In the genomic region with DNA sequence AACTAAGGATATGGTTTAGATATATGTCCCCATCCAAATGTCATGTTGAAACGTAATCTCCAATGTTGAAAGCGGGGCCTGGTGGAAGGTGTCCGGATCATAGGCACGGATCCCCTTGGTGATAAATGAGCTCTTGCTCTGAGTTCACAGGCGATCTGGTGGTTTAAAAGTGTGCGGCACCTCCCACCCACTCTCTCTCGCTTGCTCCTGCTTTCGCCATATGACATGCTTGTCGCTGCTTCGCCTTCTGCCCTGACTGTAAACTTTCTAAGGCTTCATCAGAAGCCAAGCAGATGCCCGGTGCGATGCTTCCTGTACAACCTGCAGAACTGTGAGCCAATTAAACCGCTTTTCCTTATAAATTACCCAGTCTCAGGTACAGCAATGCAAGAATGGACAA, we compare ENCODE assay signal across 20 cellular contexts.
DNase-seq lines count a peak whose midpoint lies in the region; ATAC-seq lines count a peak whose summit lies in the region.
"Had no signal": no experiment of that assay in that cellular context is flagged by ENCODE, and none has a peak within 500 bp of the region (broad histone marks: within the 10 kb centered on the region; RNA-seq: fewer than 3 reads in every experiment).

No MANE protein-coding gene starts in this region.

- ATAC-seq in activated CD4-positive, alpha-beta T cell treated with anti-CD3 and anti-CD28 coated beads for 36 hours: no peak
- no peak for ATAC-seq in HG03045 (IDR thresholded peaks at IDR 0.05; ENCODE audit: unreplicated experiment)

- no peaks in the 10 kb centered on the region for H3K9me3 Mint-ChIP-seq in activated CD4-positive, alpha-beta T cell treated with anti-CD3 and anti-CD28 coated beads for 36 hours (ENCODE audit: low read depth)
- no peaks in the 10 kb centered on the region for H3K9me3 Mint-ChIP-seq in stimulated activated naive CD8-positive, alpha-beta T cell treated with anti-CD3 and anti-CD28 coated beads, Interleukin-15, Interleukin-2, amounts not matched to agents 100 ng/mL and 50 ng/mL, for 24 hours
- H3K9me3 Mint-ChIP-seq: HFFc6 had no signal

- peak; percentile 59 for DNase-seq in activated CD4-positive, alpha-beta T cell treated with anti-CD3 and anti-CD28 coated beads for 36 hours
- no peak for DNase-seq in activated CD4-positive, alpha-beta T cell treated with anti-CD3 and anti-CD28 coated beads, Interleukin-2, amount 50 U/mL, for 1 hour
- peak; percentile 45 for DNase-seq in stimulated activated CD4-positive, alpha-beta T cell treated with anti-CD3 and anti-CD28 coated beads, Interleukin-15, amount 100 ng/mL, for 24 hours
- no peak for DNase-seq in stimulated activated CD4-positive, alpha-beta T cell treated with anti-CD3 and anti-CD28 coated beads, Interleukin-12 subunit alpha, Interleukin-12 subunit beta, amount 100 ng/mL, for 4 hours
- no peak for DNase-seq in epithelial cell of prostate (ENCODE audit: low read depth, low spot score)
- no peak for DNase-seq in iPS-NIHi7 (ENCODE audit: extremely low spot score)
- DNase-seq: cerebellar nuclear complex; DMS53; GDM1; head of caudate nucleus; HFFc6; NCI-H1105; NCI-H1930; NCI-H526; SJCRH30; stimulated activated CD4-positive, alpha-beta T cell treated with anti-CD3 and anti-CD28 coated beads, Interleukin-2, amount 100 ng/mL, for 48 hours; T-helper 1 cell; trophoblast cell had no signal

- no peak overlapping the region for H3K4me3 Mint-ChIP-seq in activated CD4-positive, alpha-beta T cell treated with anti-CD3 and anti-CD28 coated beads for 36 hours
- peak overlapping the region; percentile 15 for H3K4me3 Mint-ChIP-seq in stimulated activated naive CD8-positive, alpha-beta T cell treated with anti-CD3 and anti-CD28 coated beads, Interleukin-15, Interleukin-2, amounts not matched to agents 100 ng/mL and 50 ng/mL, for 24 hours
- H3K4me3 Mint-ChIP-seq: HFFc6 had no signal

- CTCF ChIA-PET in activated CD4-positive, alpha-beta T cell treated with anti-CD3 and anti-CD28 coated beads for 36 hours (lab: Charles Lee): interaction anchor here (1.4 to 2.1 kb wide), 3 partner anchors 135 to 199 kb away, joined by 3 to 6 read pairs (median 6); no protein-coding TSS in a partner anchor

- peaks cover 13% of the 10 kb centered on the region for H3K36me3 Mint-ChIP-seq in activated CD4-positive, alpha-beta T cell treated with anti-CD3 and anti-CD28 coated beads for 36 hours (ENCODE audit: low read depth)
- peaks cover 8% of the 10 kb centered on the region for H3K36me3 Mint-ChIP-seq in stimulated activated naive CD8-positive, alpha-beta T cell treated with anti-CD3 and anti-CD28 coated beads, Interleukin-15, Interleukin-2, amounts not matched to agents 100 ng/mL and 50 ng/mL, for 24 hours (ENCODE audit: low read depth)

- no peak overlapping the region for H3K27ac Mint-ChIP-seq in activated CD4-positive, alpha-beta T cell treated with anti-CD3 and anti-CD28 coated beads for 36 hours
- H3K27ac Mint-ChIP-seq in stimulated activated naive CD8-positive, alpha-beta T cell treated with anti-CD3 and anti-CD28 coated beads, Interleukin-15, Interleukin-2, amounts not matched to agents 100 ng/mL and 50 ng/mL, for 24 hours: no peak overlapping the region

- intact Hi-C loops in activated CD4-positive, alpha-beta T cell treated with anti-CD3 and anti-CD28 coated beads for 36 hours (cut with DNase I, micrococcal nuclease): loop anchor here (2.0 to 5.0 kb wide), 6 partner anchors 42 to 469 kb away; a partner anchor contains a TSS

- peaks cover 64% of the 10 kb centered on the region for H3K4me1 Mint-ChIP-seq in activated CD4-positive, alpha-beta T cell treated with anti-CD3 and anti-CD28 coated beads for 36 hours
- peaks cover 67% of the 10 kb centered on the region for H3K4me1 Mint-ChIP-seq in stimulated activated naive CD8-positive, alpha-beta T cell treated with anti-CD3 and anti-CD28 coated beads, Interleukin-15, Interleukin-2, amounts not matched to agents 100 ng/mL and 50 ng/mL, for 24 hours (ENCODE audit: low read depth)

- peak overlapping the region; percentile 58 for H3K27ac ChIP-seq in epithelial cell of prostate
- H3K27ac ChIP-seq: SJCRH30 had no signal

- no peaks in the 10 kb centered on the region for H3K27me3 Mint-ChIP-seq in activated CD4-positive, alpha-beta T cell treated with anti-CD3 and anti-CD28 coated beads for 36 hours
- H3K27me3 Mint-ChIP-seq in stimulated activated naive CD8-positive, alpha-beta T cell treated with anti-CD3 and anti-CD28 coated beads, Interleukin-15, Interleukin-2, amounts not matched to agents 100 ng/mL and 50 ng/mL, for 24 hours: no peaks in the 10 kb centered on the region

- POLR2A ChIA-PET in activated CD4-positive, alpha-beta T cell treated with anti-CD3 and anti-CD28 coated beads for 36 hours (lab: Charles Lee): interaction anchor here (0.8 kb wide), 1 partner anchor 199 kb away, joined by 3 read pairs; no protein-coding TSS in a partner anchor

Comparison
In these comparisons a context has a peak if more than half of its experiments do, and no peak if none do; other contexts are left out.
1. DNase-seq: peak in activated CD4-positive, alpha-beta T cell treated with anti-CD3 and anti-CD28 coated beads for 36 hours (single experiment) and stimulated activated CD4-positive, alpha-beta T cell treated with anti-CD3 and anti-CD28 coated beads, Interleukin-15, amount 100 ng/mL, for 24 hours (single experiment); none in activated CD4-positive, alpha-beta T cell treated with anti-CD3 and anti-CD28 coated beads, Interleukin-2, amount 50 U/mL, for 1 hour (single experiment), stimulated activated CD4-positive, alpha-beta T cell treated with anti-CD3 and anti-CD28 coated beads, Interleukin-12 subunit alpha, Interleukin-12 subunit beta, amount 100 ng/mL, for 4 hours (single experiment), epithelial cell of prostate (single experiment) and iPS-NIHi7 (single experiment).